In the genomic region with DNA sequence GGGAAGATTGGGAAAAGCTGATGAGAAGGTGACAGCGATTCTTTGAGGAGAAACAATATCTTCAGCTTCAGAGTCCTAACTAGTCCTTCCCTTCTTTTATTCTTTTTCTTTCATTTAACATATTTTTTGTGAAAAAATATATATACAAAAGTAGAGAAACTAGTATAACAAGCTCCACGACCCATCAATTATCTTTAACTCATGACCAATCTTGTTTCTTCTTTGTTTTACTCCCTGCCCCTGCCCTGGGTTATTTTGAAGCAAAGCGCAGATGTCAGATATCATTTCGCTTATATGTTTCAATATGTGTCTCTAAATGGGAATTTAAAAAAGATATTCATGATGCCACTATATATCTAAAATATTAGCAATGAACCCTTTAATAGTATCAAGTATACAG, we compare ENCODE assay signal across 20 cellular contexts.
"Had no signal": no experiment of that assay in that cellular context is flagged by ENCODE, and none has a peak within 500 bp of the region (broad histone marks: within the 10 kb centered on the region; RNA-seq: fewer than 3 reads in every experiment).

No MANE protein-coding gene starts in this region.

- H3K9me3 Mint-ChIP-seq: immature natural killer cell had no signal

- H3K27ac ChIP-seq: dorsolateral prefrontal cortex, gastrocnemius medialis, pancreas, right lobe of liver, spleen, thoracic aorta had no signal

- H3K4me3 ChIP-seq: dorsolateral prefrontal cortex, gastrocnemius medialis, pancreas, right lobe of liver, spleen, thoracic aorta had no signal

- H3K4me1 Mint-ChIP-seq: activated CD4-positive, alpha-beta T cell treated with anti-CD3 and anti-CD28 coated beads for 36 hours; immature natural killer cell had no signal

- H3K4me1 ChIP-seq: gastrocnemius medialis, pancreas had no signal

- H3K27me3 Mint-ChIP-seq: activated CD4-positive, alpha-beta T cell treated with anti-CD3 and anti-CD28 coated beads for 36 hours; activated naive CD8-positive, alpha-beta T cell treated with anti-CD3 and anti-CD28 coated beads for 36 hours; naive thymus-derived CD8-positive, alpha-beta T cell had no signal

- H3K9me3 ChIP-seq: gastrocnemius medialis, pancreas, right lobe of liver, thoracic aorta had no signal

- DNase-seq: activated CD4-positive, alpha-beta T cell treated with anti-CD3 and anti-CD28 coated beads for 36 hours; activated CD4-positive, alpha-beta T cell treated with anti-CD3 and anti-CD28 coated beads, Interleukin-2, amount 50 U/mL, for 48 hours; activated naive CD8-positive, alpha-beta T cell treated with anti-CD3 and anti-CD28 coated beads for 36 hours; central memory CD4-positive, alpha-beta T cell; dorsolateral prefrontal cortex; erythroblast; gastrocnemius medialis; head of caudate nucleus; immature natural killer cell; naive thymus-derived CD8-positive, alpha-beta T cell; pancreas; right lobe of liver; spleen; stimulated activated CD4-positive, alpha-beta T cell treated with anti-CD3 and anti-CD28 coated beads, Interleukin-4, amount 100 ng/mL, for 4 hours had no signal

- H3K27ac Mint-ChIP-seq: activated CD4-positive, alpha-beta T cell treated with anti-CD3 and anti-CD28 coated beads for 36 hours; activated naive CD8-positive, alpha-beta T cell treated with anti-CD3 and anti-CD28 coated beads for 36 hours; activated T-helper 1 cell treated with anti-CD3 and anti-CD28 coated beads, Interleukin-12 subunit alpha, Interleukin-12 subunit beta, Interleukin-2, Interleukin-4 antibody, amounts not matched to agents 30 ng/mL and 10 ng/mL and 1 ng/mL, durations not matched to agents 14 hours and 24 hours and 36 hours; immature natural killer cell; naive thymus-derived CD8-positive, alpha-beta T cell; stimulated activated memory B cell treated with anti-CD40 and anti-IgM and Interleukin-4, amounts not matched to agents 10 μg/mL and 1 μg/mL and 100 μg/mL, for 72 hours; T-helper 2 cell treated with Interferon-gamma antibody and Interleukin-4, amounts not matched to agents 5 μg/mL and 100 μg/mL, for 36 hours had no signal

- H3K36me3 ChIP-seq: gastrocnemius medialis, pancreas, right lobe of liver, spleen, thoracic aorta had no signal

- ATAC-seq: activated CD4-positive, alpha-beta T cell treated with anti-CD3 and anti-CD28 coated beads for 36 hours; gastrocnemius medialis; naive thymus-derived CD8-positive, alpha-beta T cell; stimulated activated memory B cell treated with anti-CD40 and anti-IgM and Interleukin-4, amounts not matched to agents 10 μg/mL and 1 μg/mL and 100 μg/mL, for 72 hours had no signal

- H3K4me3 Mint-ChIP-seq: activated CD4-positive, alpha-beta T cell treated with anti-CD3 and anti-CD28 coated beads for 36 hours; activated naive CD8-positive, alpha-beta T cell treated with anti-CD3 and anti-CD28 coated beads for 36 hours; activated T-helper 1 cell treated with anti-CD3 and anti-CD28 coated beads, Interleukin-12 subunit alpha, Interleukin-12 subunit beta, Interleukin-2, Interleukin-4 antibody, amounts not matched to agents 30 ng/mL and 10 ng/mL and 1 ng/mL, durations not matched to agents 14 hours and 24 hours and 36 hours; immature natural killer cell; naive thymus-derived CD8-positive, alpha-beta T cell; stimulated activated memory B cell treated with anti-CD40 and anti-IgM and Interleukin-4, amounts not matched to agents 10 μg/mL and 1 μg/mL and 100 μg/mL, for 72 hours; T-helper 2 cell treated with Interferon-gamma antibody and Interleukin-4, amounts not matched to agents 5 μg/mL and 100 μg/mL, for 36 hours; WTC11 had no signal

- H3K27me3 ChIP-seq: gastrocnemius medialis, pancreas, right lobe of liver had no signal

- H3K36me3 Mint-ChIP-seq: activated naive CD8-positive, alpha-beta T cell treated with anti-CD3 and anti-CD28 coated beads for 36 hours; brain; immature natural killer cell; naive thymus-derived CD8-positive, alpha-beta T cell; stimulated activated memory B cell treated with anti-CD40 and anti-IgM and Interleukin-4, amounts not matched to agents 10 μg/mL and 1 μg/mL and 100 μg/mL, for 72 hours had no signal
